24 cellular contexts compared by ENCODE assay signal in the genomic region with DNA sequence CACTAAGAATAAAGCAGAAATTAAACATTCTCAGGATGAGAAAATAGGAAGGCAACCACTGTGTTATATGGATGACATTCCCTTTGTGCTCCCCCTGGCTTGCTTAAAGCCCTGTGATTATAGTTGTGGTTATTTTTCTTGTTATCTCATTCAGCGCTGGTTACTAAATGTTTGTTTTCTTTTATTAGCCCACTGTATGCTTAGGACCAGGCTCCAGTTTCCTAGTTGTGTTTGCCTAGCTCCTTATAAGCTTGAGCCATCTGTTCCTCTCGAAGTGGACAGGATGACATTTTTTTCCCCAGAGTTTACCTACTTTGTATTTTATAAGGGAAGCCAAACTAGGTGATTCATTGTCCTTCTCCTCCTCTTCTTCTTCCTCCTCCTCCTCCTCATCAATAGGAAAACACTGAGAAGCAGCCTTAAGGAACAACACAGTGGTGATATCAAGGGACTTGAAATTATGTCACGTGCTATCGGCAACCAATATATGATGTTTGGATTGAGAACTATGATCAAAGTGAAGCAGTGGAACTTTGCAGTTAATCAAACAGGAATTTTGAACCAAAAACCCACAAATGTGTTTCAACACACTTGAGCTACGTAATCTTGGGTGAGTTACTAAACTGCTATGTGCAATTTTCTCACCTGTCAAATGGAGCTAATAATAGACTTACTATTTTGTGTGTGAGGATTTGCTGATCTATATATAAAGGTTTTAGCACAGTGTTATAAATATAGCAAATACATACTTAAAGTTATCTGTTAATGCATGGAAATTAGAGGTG. TPM values are rescaled to one million over a fixed set of nuclear protein-coding genes. Genes with fewer than 3 reads are reported as not detected.
DNase-seq lines count a peak whose midpoint lies in the region; ATAC-seq and TF ChIP-seq lines count a peak whose summit lies in the region.
"Had no signal": no experiment of that assay in that cellular context is flagged by ENCODE, and none has a peak within 500 bp of the region (broad histone marks: within the 10 kb centered on the region; RNA-seq: fewer than 3 reads in every experiment).

No MANE protein-coding gene starts in this region.

- DNase-seq in H4 (ENCODE audit: low spot score): peak; percentile 14
- peak; percentile 60 for DNase-seq in NCI-H2029 (lab: John Stamatoyannopoulos, UW)
- DNase-seq in SHP77 treated with DMSO at 0.1 percent for 48 hours (lab: John Stamatoyannopoulos, UW): peak; percentile 37
- peak; percentile 19 for DNase-seq in osteoblast (ENCODE audit: insufficient read length, low spot score, missing footprints)
- no peak for DNase-seq in GM10248 (ENCODE audit: extremely low spot score)
- no peak for DNase-seq in BE2C
- DNase-seq: activated CD4-positive, alpha-beta T cell treated with anti-CD3 and anti-CD28 coated beads for 1 hour; adrenal gland; AML-193; central memory CD4-positive, alpha-beta T cell; effector CD4-positive, alpha-beta T cell; H7; hypothalamus; kidney glomerular epithelial cell; mesendoderm; NCI-H2227 treated with DMSO at 0.1 percent for 48 hours; stimulated activated naive CD8-positive, alpha-beta T cell treated with anti-CD3 and anti-CD28 coated beads, Interleukin-15, amount 100 ng/mL, for 72 hours; upper lobe of left lung had no signal

- TF ChIP-seq CTCF in osteoblast (IDR thresholded peaks at IDR 0.05; ENCODE audit: extremely low read depth, low read depth, low read length): no peak
- no peak for TF ChIP-seq CTCF in GM10248 (IDR thresholded peaks at IDR 0.05; ENCODE audit: control extremely low read depth, extremely low read depth, low read depth, missing control alignments)
- TF ChIP-seq CTCF in BE2C (IDR thresholded peaks at IDR 0.05; ENCODE audit: low read depth, low read length): no peak

- no peaks in the 10 kb centered on the region for H3K79me2 ChIP-seq in osteoblast (ENCODE audit: insufficient read depth, low read length)

- no peak overlapping the region for H3K4me2 ChIP-seq in osteoblast (ENCODE audit: insufficient read depth, low read length)

- CTCF ChIA-PET in GM10248 (lab: Yijun Ruan, JAX): interaction anchor here (1.0 to 2.7 kb wide), 3 partner anchors 12 to 18 kb away, joined by 4 to 5 read pairs (median 4); no protein-coding TSS in a partner anchor

- H3K27me3 ChIP-seq in osteoblast (ENCODE audit: insufficient read depth, low read length) (no peaks in the 10 kb centered on the region), BE2C (no peaks in the 10 kb centered on the region)
- H3K27me3 ChIP-seq: adrenal gland, SJCRH30, upper lobe of left lung had no signal

- H3K9me3 ChIP-seq in osteoblast (ENCODE audit: low read depth, low read length) (no peaks in the 10 kb centered on the region), BE2C (no peaks in the 10 kb centered on the region)
- H3K9me3 ChIP-seq: adrenal gland, SJCRH30, upper lobe of left lung had no signal

- H2AFZ ChIP-seq in osteoblast (ENCODE audit: low read length): no peak overlapping the region

- ATAC-seq in GM21528 (IDR thresholded peaks at IDR 0.05; ENCODE audit: low FRiP score, unreplicated experiment) (no peak), HG03095 (IDR thresholded peaks at IDR 0.05; ENCODE audit: unreplicated experiment) (no peak)

- no peaks in the 10 kb centered on the region for H4K20me1 ChIP-seq in osteoblast (ENCODE audit: insufficient read depth, low read length)

- H3K4me3 ChIP-seq in osteoblast (ENCODE audit: insufficient read depth, low read length): no peak overlapping the region
- H3K4me3 ChIP-seq in BE2C (ENCODE audit: low read depth, low read length): no peak overlapping the region
- H3K4me3 ChIP-seq: adrenal gland, SJCRH30, upper lobe of left lung had no signal

- H3K4me1 ChIP-seq in osteoblast (ENCODE audit: insufficient read depth, low read length) (no peaks in the 10 kb centered on the region), BE2C (no peaks in the 10 kb centered on the region)
- H3K4me1 ChIP-seq: adrenal gland, upper lobe of left lung had no signal

- H3K36me3 ChIP-seq in osteoblast (ENCODE audit: insufficient read depth, low read length) (no peaks in the 10 kb centered on the region), BE2C (no peaks in the 10 kb centered on the region)
- H3K36me3 ChIP-seq: adrenal gland, SJCRH30, upper lobe of left lung had no signal

- POLR2A ChIA-PET in GM10248 (lab: Yijun Ruan, JAX): no interaction called here

- H3K27ac ChIP-seq in osteoblast (ENCODE audit: low read depth, low read length): no peak overlapping the region
- H3K27ac ChIP-seq: adrenal gland, SJCRH30, upper lobe of left lung had no signal

RNA-seq across cellular contexts. Expression of a gene that starts 35.1 kb away (rescaled TPM):
- total RNA-seq in H4 (2014; rRNA removed; shearing (Covaris generic)): 0.23 TPM in 1 of 2 replicates, not detected in the other
- total RNA-seq in osteoblast: 0.36 and 0.59 TPM in 2 replicates
- polyA plus RNA-seq in BE2C (2012; ENCODE audit: insufficient read depth, insufficient read length, low read depth): not detected
- total RNA-seq: activated T-helper 2 cell treated with anti-CD3 and anti-CD28 coated beads, Interferon-gamma antibody, Interleukin-2, Interleukin-4, amounts not matched to agents 10 μg/mL and 5 μg/mL and 100 μg/mL, durations not matched to agents 14 hours and 24 hours and 36 hours; OCI-LY7; renal cortical epithelial cell had no signal

Comparison
In these comparisons a context has a peak if more than half of its experiments do, and no peak if none do; other contexts are left out.
1. DNase-seq: peak in H4 (single experiment), NCI-H2029 (single experiment), SHP77 treated with DMSO at 0.1 percent for 48 hours (single experiment) and osteoblast (single experiment); none in GM10248 (single experiment) and BE2C (single experiment).